In genomic region chr3:171468296-171468906, GRCh38 we compare ENCODE assay signal across 21 cellular contexts.
DNase-seq lines count a peak whose midpoint lies in the region; ATAC-seq lines count a peak whose summit lies in the region.
"Had no signal": no experiment of that assay in that cellular context is flagged by ENCODE, and none has a peak within 500 bp of the region (broad histone marks: within the 10 kb centered on the region; RNA-seq: fewer than 3 reads in every experiment).

No MANE protein-coding gene starts in this region.

- DNase-seq in HuH-7 (ENCODE audit: low spot score) = no peak
- DNase-seq in activated CD4-positive, CD25-positive, alpha-beta regulatory T cell treated with anti-CD3 and anti-CD28 coated beads, Interleukin-2, amount 50 U/mL, for 72 hours = no peak
- DNase-seq: CD4-positive, alpha-beta T cell; COR-L47; DMS79 treated with DMSO at 0.1 percent for 48 hours; HCEC 1CT; KG1; NCI-H1092 treated with DMSO at 0.1 percent for 48 hours; NCI-H1436 treated with DMSO at 0.1 percent for 48 hours; NCI-H2029; NCI-H226; NCI-H510A treated with DMSO at 0.1 percent for 48 hours; NCI-H748 treated with DMSO at 0.1 percent for 48 hours; T-cell had no signal

- ATAC-seq in GM19463 (IDR thresholded peaks at IDR 0.05; ENCODE audit: unreplicated experiment) (peak; percentile 53), HG02642 (IDR thresholded peaks at IDR 0.05; ENCODE audit: poor library complexity, unreplicated experiment) (peak; percentile 50), HG03565 (IDR thresholded peaks at IDR 0.05; ENCODE audit: unreplicated experiment) (peak; percentile 41), HG02970 (IDR thresholded peaks at IDR 0.05; ENCODE audit: low FRiP score, unreplicated experiment) (no peak), HG03108 (IDR thresholded peaks at IDR 0.05; ENCODE audit: unreplicated experiment) (no peak)
- ATAC-seq: HepG2, Panc1, T-cell had no signal

Comparison
In these comparisons a context has a peak if more than half of its experiments do, and no peak if none do; other contexts are left out.
1. ATAC-seq: peak in GM19463 (single experiment), HG02642 (single experiment) and HG03565 (single experiment); none in HG02970 (single experiment) and HG03108 (single experiment).